ENCODE assay signal across 16 cellular contexts in the genomic region with DNA sequence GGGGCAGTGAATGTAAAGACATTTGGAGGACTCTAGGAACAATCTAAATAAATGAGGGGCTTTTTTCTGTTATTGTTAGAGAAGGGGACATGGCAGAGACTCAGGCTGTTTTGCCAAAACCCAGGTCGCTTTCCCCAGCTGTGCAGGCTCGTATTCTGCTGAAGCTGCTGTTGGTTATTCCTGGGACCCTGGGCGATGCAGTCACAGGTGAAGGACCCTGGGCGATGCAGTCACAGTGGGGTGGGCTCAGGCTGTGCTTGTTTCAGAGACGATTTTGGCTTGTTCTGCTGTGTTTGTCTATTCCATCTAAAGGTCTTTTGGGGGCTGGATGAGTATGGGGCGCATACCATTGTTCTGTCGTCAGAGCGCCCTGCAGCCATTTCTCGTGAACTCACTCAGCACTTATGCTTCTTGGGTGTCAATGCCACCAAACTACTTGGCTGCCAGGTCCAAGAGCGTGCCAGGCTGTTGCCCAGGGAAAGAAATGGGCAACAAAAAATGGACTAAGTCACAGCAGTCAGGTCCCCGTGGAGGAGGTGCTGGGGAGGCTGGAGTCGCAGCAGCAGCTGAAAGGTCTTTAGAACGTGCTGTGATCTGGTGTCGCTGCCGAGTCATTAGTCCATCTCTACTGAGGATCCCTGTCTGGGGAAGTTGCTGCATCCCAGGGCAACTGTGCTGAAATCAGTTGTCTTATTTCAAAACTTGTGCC.
DNase-seq lines count a peak whose midpoint lies in the region; ATAC-seq and TF ChIP-seq lines count a peak whose summit lies in the region.
"Had no signal": no experiment of that assay in that cellular context is flagged by ENCODE, and none has a peak within 500 bp of the region (broad histone marks: within the 10 kb centered on the region; RNA-seq: fewer than 3 reads in every experiment).

No MANE protein-coding gene starts in this region.

- H3K27me3 ChIP-seq in GM23338 (ENCODE audit: insufficient read depth) = no peaks in the 10 kb centered on the region
- H3K27me3 ChIP-seq in esophagus muscularis mucosa = no peaks in the 10 kb centered on the region
- H3K27me3 ChIP-seq in stomach = no peaks in the 10 kb centered on the region

- no peaks in the 10 kb centered on the region for H3K79me2 ChIP-seq in GM23338 (replicated peaks; ENCODE audit: insufficient read depth)

- TF ChIP-seq CTCF in activated CD8-positive, alpha-beta T cell treated with anti-CD3 and anti-CD28 coated beads for 36 hours (IDR thresholded peaks at IDR 0.05) = no peak
- TF ChIP-seq CTCF in GM23338 (conservative IDR thresholded peaks at IDR 0.05; ENCODE audit: low read depth in 2 of 2) (no peak), esophagus muscularis mucosa (IDR thresholded peaks at IDR 0.05) (no peak), stomach (IDR thresholded peaks at IDR 0.05) (no peak)

- no peak overlapping the region for H3K27ac Mint-ChIP-seq in activated CD8-positive, alpha-beta T cell treated with anti-CD3 and anti-CD28 coated beads, Interleukin-2, amount 10 ng/mL, durations not matched to agents 7 days and 5 days
- H3K27ac Mint-ChIP-seq in activated CD8-positive, alpha-beta T cell treated with anti-CD3 and anti-CD28 coated beads for 36 hours = no peak overlapping the region
- H3K27ac Mint-ChIP-seq in GM23338 = no peak overlapping the region
- H3K27ac Mint-ChIP-seq in activated CD8-positive, alpha-beta memory T cell treated with anti-CD3 and anti-CD28 coated beads, Interleukin-2, amount 10 ng/mL, durations not matched to agents 7 days and 5 days = no peak overlapping the region

- no peak for TF ChIP-seq EP300 in esophagus muscularis mucosa (IDR thresholded peaks at IDR 0.05)
- TF ChIP-seq EP300 in stomach (IDR thresholded peaks at IDR 0.05) = no peak

- intact Hi-C loops in activated CD8-positive, alpha-beta T cell treated with anti-CD3 and anti-CD28 coated beads for 36 hours (cut with micrococcal nuclease) = no loop called here
- intact Hi-C loops in esophagus muscularis mucosa (cut with DNase I) = no loop called here
- intact Hi-C loops in stomach (cut with DNase I; ENCODE audit: low total_unique reads) = no loop called here

- DNase-seq in activated CD8-positive, alpha-beta T cell treated with anti-CD3 and anti-CD28 coated beads, Interleukin-2, amount 10 ng/mL, durations not matched to agents 7 days and 5 days = peak; percentile 15
- DNase-seq in activated CD8-positive, alpha-beta T cell treated with anti-CD3 and anti-CD28 coated beads for 36 hours = no peak
- DNase-seq in GM23338 (ENCODE audit: low spot score) = no peak
- DNase-seq in esophagus muscularis mucosa (ENCODE audit: extremely low spot score) = peak; percentile 79
- peak; percentile 3 for DNase-seq in stomach
- DNase-seq in activated CD8-positive, alpha-beta memory T cell treated with anti-CD3 and anti-CD28 coated beads, Interleukin-2, amount 10 ng/mL, durations not matched to agents 7 days and 5 days = no peak
- DNase-seq in activated CD8-positive, alpha-beta memory T cell treated with anti-CD3 and anti-CD28 coated beads, Interleukin-2, amount 50 U/mL, for 48 hours = no peak
- DNase-seq: IMR-90, KG1, MM.1S, NCI-H2029, NCI-H446, NCI-H524 treated with DMSO at 0.1 percent for 48 hours, NCI-H774, SJCRH30 had no signal

- H3F3A ChIP-seq in GM23338 (replicated peaks; ENCODE audit: low read depth) = no peaks in the 10 kb centered on the region

- H3K9me3 Mint-ChIP-seq in activated CD8-positive, alpha-beta T cell treated with anti-CD3 and anti-CD28 coated beads, Interleukin-2, amount 10 ng/mL, durations not matched to agents 7 days and 5 days (ENCODE audit: insufficient read depth) = no peaks in the 10 kb centered on the region
- no peaks in the 10 kb centered on the region for H3K9me3 Mint-ChIP-seq in activated CD8-positive, alpha-beta T cell treated with anti-CD3 and anti-CD28 coated beads for 36 hours
- no peaks in the 10 kb centered on the region for H3K9me3 Mint-ChIP-seq in GM23338
- H3K9me3 Mint-ChIP-seq in activated CD8-positive, alpha-beta memory T cell treated with anti-CD3 and anti-CD28 coated beads, Interleukin-2, amount 10 ng/mL, durations not matched to agents 7 days and 5 days (ENCODE audit: low read depth) = no peaks in the 10 kb centered on the region

- H3K27ac ChIP-seq in GM23338 (ENCODE audit: low read depth) = no peak overlapping the region
- no peak overlapping the region for H3K27ac ChIP-seq in esophagus muscularis mucosa (replicated peaks in 1 of 4)
- no peak overlapping the region for H3K27ac ChIP-seq in stomach
- H3K27ac ChIP-seq: SJCRH30 had no signal

- peaks cover 10% of the 10 kb centered on the region for H3K4me1 Mint-ChIP-seq in activated CD8-positive, alpha-beta T cell treated with anti-CD3 and anti-CD28 coated beads, Interleukin-2, amount 10 ng/mL, durations not matched to agents 7 days and 5 days (ENCODE audit: low read depth)
- H3K4me1 Mint-ChIP-seq in activated CD8-positive, alpha-beta T cell treated with anti-CD3 and anti-CD28 coated beads for 36 hours (ENCODE audit: low read depth) = peaks cover 2% of the 10 kb centered on the region
- no peaks in the 10 kb centered on the region; the same call in 2 of the 3 replicates for H3K4me1 Mint-ChIP-seq in GM23338
- H3K4me1 Mint-ChIP-seq in activated CD8-positive, alpha-beta memory T cell treated with anti-CD3 and anti-CD28 coated beads, Interleukin-2, amount 10 ng/mL, durations not matched to agents 7 days and 5 days = peaks cover 10% of the 10 kb centered on the region

- TF ChIP-seq POLR2A in esophagus muscularis mucosa (IDR thresholded peaks at IDR 0.05; ENCODE audit: low read depth) (no peak), stomach (IDR thresholded peaks at IDR 0.05) (no peak)

- no peak for ATAC-seq in activated CD8-positive, alpha-beta T cell treated with anti-CD3 and anti-CD28 coated beads, Interleukin-2, amount 10 ng/mL, durations not matched to agents 7 days and 5 days
- no peak for ATAC-seq in activated CD8-positive, alpha-beta T cell treated with anti-CD3 and anti-CD28 coated beads for 36 hours
- ATAC-seq in GM23338 = no peak
- ATAC-seq in activated CD8-positive, alpha-beta memory T cell treated with anti-CD3 and anti-CD28 coated beads, Interleukin-2, amount 10 ng/mL, durations not matched to agents 7 days and 5 days = no peak
- ATAC-seq: HCT116 had no signal

- no peaks in the 10 kb centered on the region for H3K36me3 Mint-ChIP-seq in activated CD8-positive, alpha-beta T cell treated with anti-CD3 and anti-CD28 coated beads, Interleukin-2, amount 10 ng/mL, durations not matched to agents 7 days and 5 days (ENCODE audit: low read depth)
- no peaks in the 10 kb centered on the region for H3K36me3 Mint-ChIP-seq in activated CD8-positive, alpha-beta T cell treated with anti-CD3 and anti-CD28 coated beads for 36 hours (ENCODE audit: low read depth)
- no peaks in the 10 kb centered on the region for H3K36me3 Mint-ChIP-seq in GM23338 (ENCODE audit: low read depth)
- H3K36me3 Mint-ChIP-seq in activated CD8-positive, alpha-beta memory T cell treated with anti-CD3 and anti-CD28 coated beads, Interleukin-2, amount 10 ng/mL, durations not matched to agents 7 days and 5 days = no peaks in the 10 kb centered on the region

- 0 out of 2 replicates have a peak overlapping the region, but pooled peaks have one; percentile 18 for H2AFZ ChIP-seq in GM23338

- H3K9me3 ChIP-seq in esophagus muscularis mucosa (no peaks in the 10 kb centered on the region), stomach (no peaks in the 10 kb centered on the region)
- H3K9me3 ChIP-seq: SJCRH30 had no signal

- CTCF ChIA-PET in activated CD8-positive, alpha-beta T cell treated with anti-CD3 and anti-CD28 coated beads, Interleukin-2, amount 10 ng/mL, durations not matched to agents 7 days and 5 days (lab: Charles Lee) = no interaction called here
- CTCF ChIA-PET in activated CD8-positive, alpha-beta T cell treated with anti-CD3 and anti-CD28 coated beads for 36 hours (lab: Charles Lee) = no interaction called here
- CTCF ChIA-PET in activated CD8-positive, alpha-beta memory T cell treated with anti-CD3 and anti-CD28 coated beads, Interleukin-2, amount 10 ng/mL, durations not matched to agents 7 days and 5 days (lab: Charles Lee) = no interaction called here

- peaks cover 23% of the 10 kb centered on the region for H3K27me3 Mint-ChIP-seq in activated CD8-positive, alpha-beta T cell treated with anti-CD3 and anti-CD28 coated beads, Interleukin-2, amount 10 ng/mL, durations not matched to agents 7 days and 5 days (ENCODE audit: low read depth)
- peaks cover 8% of the 10 kb centered on the region for H3K27me3 Mint-ChIP-seq in activated CD8-positive, alpha-beta T cell treated with anti-CD3 and anti-CD28 coated beads for 36 hours
- H3K27me3 Mint-ChIP-seq in GM23338 (ENCODE audit: insufficient read depth, low read depth, poor library complexity) = peaks cover 2% of the 10 kb centered on the region
- H3K27me3 Mint-ChIP-seq in activated CD8-positive, alpha-beta memory T cell treated with anti-CD3 and anti-CD28 coated beads, Interleukin-2, amount 10 ng/mL, durations not matched to agents 7 days and 5 days = peaks cover 29% of the 10 kb centered on the region

- H3K4me2 ChIP-seq in GM23338 = no peak overlapping the region

- H3K9me2 ChIP-seq in GM23338 (ENCODE audit: insufficient read depth) = no peaks in the 10 kb centered on the region

- H3K36me3 ChIP-seq in GM23338 (ENCODE audit: insufficient read depth) = no peaks in the 10 kb centered on the region
- H3K36me3 ChIP-seq in esophagus muscularis mucosa = no peaks in the 10 kb centered on the region
- no peaks in the 10 kb centered on the region for H3K36me3 ChIP-seq in stomach
- H3K36me3 ChIP-seq: SJCRH30 had no signal

- H3K4me3 ChIP-seq in GM23338 (no peak overlapping the region), esophagus muscularis mucosa (no peak overlapping the region), stomach (no peak overlapping the region)
- H3K4me3 ChIP-seq: SJCRH30 had no signal

- no peaks in the 10 kb centered on the region for H4K20me1 ChIP-seq in GM23338 (replicated peaks; ENCODE audit: insufficient read depth)

- H3K4me1 ChIP-seq in GM23338 (ENCODE audit: insufficient read depth) (no peaks in the 10 kb centered on the region), esophagus muscularis mucosa (no peaks in the 10 kb centered on the region), stomach (no peaks in the 10 kb centered on the region)
- H3K4me1 ChIP-seq: SJCRH30 had no signal

- POLR2A ChIA-PET in activated CD8-positive, alpha-beta T cell treated with anti-CD3 and anti-CD28 coated beads, Interleukin-2, amount 10 ng/mL, durations not matched to agents 7 days and 5 days (lab: Charles Lee) = no interaction called here
- POLR2A ChIA-PET in activated CD8-positive, alpha-beta T cell treated with anti-CD3 and anti-CD28 coated beads for 36 hours (lab: Charles Lee) = no interaction called here

- H3K4me3 Mint-ChIP-seq in activated CD8-positive, alpha-beta T cell treated with anti-CD3 and anti-CD28 coated beads, Interleukin-2, amount 10 ng/mL, durations not matched to agents 7 days and 5 days = no peak overlapping the region
- H3K4me3 Mint-ChIP-seq in activated CD8-positive, alpha-beta T cell treated with anti-CD3 and anti-CD28 coated beads for 36 hours = no peak overlapping the region
- H3K4me3 Mint-ChIP-seq in GM23338 = no peak overlapping the region
- H3K4me3 Mint-ChIP-seq in activated CD8-positive, alpha-beta memory T cell treated with anti-CD3 and anti-CD28 coated beads, Interleukin-2, amount 10 ng/mL, durations not matched to agents 7 days and 5 days = no peak overlapping the region

- WGBS in esophagus muscularis mucosa = 86% methylated on average over 15 of the region's 15 CpGs
- WGBS in stomach, 5 donors = 82 to 87% (median 85%) methylated on average over 15 of the region's 15 CpGs

Comparison
In these comparisons a context has a peak if more than half of its experiments do, and no peak if none do; other contexts are left out.
1. DNase-seq: peak in activated CD8-positive, alpha-beta T cell treated with anti-CD3 and anti-CD28 coated beads, Interleukin-2, amount 10 ng/mL, durations not matched to agents 7 days and 5 days (single experiment), esophagus muscularis mucosa (single experiment) and stomach (single experiment); none in activated CD8-positive, alpha-beta T cell treated with anti-CD3 and anti-CD28 coated beads for 36 hours (single experiment), GM23338 (single experiment), activated CD8-positive, alpha-beta memory T cell treated with anti-CD3 and anti-CD28 coated beads, Interleukin-2, amount 10 ng/mL, durations not matched to agents 7 days and 5 days (single experiment) and activated CD8-positive, alpha-beta memory T cell treated with anti-CD3 and anti-CD28 coated beads, Interleukin-2, amount 50 U/mL, for 48 hours (single experiment).